ENCODE assay signal across 17 cellular contexts in genomic region chrX:7144126-7144525, GRCh38. TPM values are rescaled to one million over a fixed set of nuclear protein-coding genes. Genes with fewer than 3 reads are reported as not detected.
DNase-seq lines count a peak whose midpoint lies in the region; ATAC-seq, FAIRE-seq and TF ChIP-seq lines count a peak whose summit lies in the region.
"Had no signal": no experiment of that assay in that cellular context is flagged by ENCODE, and none has a peak within 500 bp of the region (broad histone marks: within the 10 kb centered on the region; RNA-seq: fewer than 3 reads in every experiment).

No MANE protein-coding gene starts in this region.

- H3K4me3 Mint-ChIP-seq in Calu3 (ENCODE audit: low read depth, unreplicated experiment) = peak overlapping the region; percentile 32
- H3K4me3 Mint-ChIP-seq: B cell, T-cell had no signal

- ATAC-seq in PC-3 = no peak
- peak in 1 of 2 donors; percentile 2 for ATAC-seq in lower lobe of right lung
- ATAC-seq in gastroesophageal sphincter = no peak
- ATAC-seq in pancreas = no peak
- ATAC-seq: T-cell had no signal

- WGBS in gastroesophageal sphincter (ENCODE audit: low coverage in 1 of 2), 2 donors = 79 to 88% methylated on average over 4 to 6 of the region's 6 CpGs
- WGBS in pancreas, 2 donors = 70 to 77% methylated on average over 6 of the region's 6 CpGs

- H4K20me1 ChIP-seq in PC-3 (ENCODE audit: low read length) = no peaks in the 10 kb centered on the region

- peak overlapping the region; percentile 42 for H3K4me2 ChIP-seq in PC-3 (ENCODE audit: low read length)

- H3F3A ChIP-seq in PC-3 (ENCODE audit: low read length, unreplicated experiment) = no peaks in the 10 kb centered on the region

- intact Hi-C loops in Calu3 (cut with micrococcal nuclease; ENCODE audit: unreplicated experiment) = no loop called here
- intact Hi-C loops in PC-3 (cut with micrococcal nuclease) = loop anchor here (2.0 kb wide), 1 partner anchor 15 kb away; no protein-coding TSS in a partner anchor
- intact Hi-C loops in lower lobe of right lung (cut with DNase I) = no loop called here
- intact Hi-C loops in pancreas (cut with DNase I) = no loop called here

- H3K27ac ChIP-seq in PC-3 (ENCODE audit: low read length) (peak overlapping the region; percentile 80; the same call in 1 of the 2 replicates), lower lobe of right lung (peak overlapping the region; percentile 36), gastroesophageal sphincter (no peak overlapping the region), pancreas (peak overlapping the region in 2 of 4 donors; percentile 92 to 93)

- H3K4me1 ChIP-seq in PC-3 (ENCODE audit: insufficient read depth, low read length) (peaks cover 42% of the 10 kb centered on the region), lower lobe of right lung (peaks cover 11% of the 10 kb centered on the region), gastroesophageal sphincter (peaks cover 0 to 6% (median 4%) of the 10 kb centered on the region in 3 donors), pancreas (peaks cover 0 to 22% (median 9%) of the 10 kb centered on the region in 3 donors)

- H3K36me3 Mint-ChIP-seq in Calu3 (ENCODE audit: insufficient read depth, unreplicated experiment) = peaks cover 19% of the 10 kb centered on the region
- H3K36me3 Mint-ChIP-seq: T-cell had no signal

- BruUV-seq in Calu3 (replicated peaks; lab: Mats Ljungman, UMichigan) (no TSS peak), PC-3 (replicated peaks; lab: Mats Ljungman, UMichigan) (no TSS peak)

- H3K9me3 ChIP-seq in PC-3 (ENCODE audit: low read length) (no peaks in the 10 kb centered on the region), lower lobe of right lung (no peaks in the 10 kb centered on the region), gastroesophageal sphincter (no peaks in the 10 kb centered on the region), pancreas (no peaks in the 10 kb centered on the region)

- POLR2A ChIA-PET in PC-3 (lab: Charles Lee; ENCODE audit: unreplicated experiment) = no interaction called here

- H3K79me2 ChIP-seq in PC-3 (ENCODE audit: low read length) = peaks cover 82% of the 10 kb centered on the region

- no peak overlapping the region for H3K9ac ChIP-seq in PC-3 (ENCODE audit: low read length)

- TF ChIP-seq EP300 in gastroesophageal sphincter (IDR thresholded peaks at IDR 0.05) = no peak

- no peaks in the 10 kb centered on the region for H3K27me3 Mint-ChIP-seq in Calu3 (ENCODE audit: unreplicated experiment)
- H3K27me3 Mint-ChIP-seq: B cell, T-cell had no signal

- peak overlapping the region; percentile 30 for H3K27ac Mint-ChIP-seq in Calu3 (ENCODE audit: unreplicated experiment)
- H3K27ac Mint-ChIP-seq: B cell had no signal

- H3K9me2 ChIP-seq in PC-3 (replicated peaks; ENCODE audit: low read length) = no peaks in the 10 kb centered on the region

- no peak for FAIRE-seq in pancreas (lab: Jason Lieb, UNC)

- H3K27me3 ChIP-seq in PC-3 (ENCODE audit: low read length) (no peaks in the 10 kb centered on the region), lower lobe of right lung (ENCODE audit: low read depth) (no peaks in the 10 kb centered on the region), gastroesophageal sphincter (no peaks in the 10 kb centered on the region), pancreas (no peaks in the 10 kb centered on the region)

- H3K4me1 Mint-ChIP-seq in Calu3 (ENCODE audit: low read depth, unreplicated experiment) = peaks cover 24% of the 10 kb centered on the region

- TF ChIP-seq CTCF in Calu3 (IDR thresholded peaks at IDR 0.05; ENCODE audit: unreplicated experiment) = no peak
- no peak for TF ChIP-seq CTCF in PC-3 (conservative IDR thresholded peaks at IDR 0.05; ENCODE audit: low read depth, low read length)
- no peak for TF ChIP-seq CTCF in lower lobe of right lung (IDR thresholded peaks at IDR 0.05)
- TF ChIP-seq CTCF in gastroesophageal sphincter (IDR thresholded peaks at IDR 0.05) = no peak
- TF ChIP-seq CTCF in pancreas (IDR thresholded peaks at IDR 0.05) = no peak

- H3K9me3 Mint-ChIP-seq in Calu3 (ENCODE audit: low read depth, unreplicated experiment) = no peaks in the 10 kb centered on the region
- H3K9me3 Mint-ChIP-seq: T-cell had no signal

- in situ Hi-C loops in ACHN (cut with HindIII; ENCODE audit: low pct_ligation_motif_present, low pct_unique_long_range_greater_than_20kb, low sequenced_read_pairs) = no loop called here

- no peak overlapping the region for H3K4me3 ChIP-seq in PC-3 (ENCODE audit: low read length)
- no peak overlapping the region for H3K4me3 ChIP-seq in lower lobe of right lung
- no peak overlapping the region for H3K4me3 ChIP-seq in gastroesophageal sphincter
- H3K4me3 ChIP-seq in pancreas = no peak overlapping the region

- H2AFZ ChIP-seq in PC-3 (ENCODE audit: low read length) = no peak overlapping the region

- no peaks in the 10 kb centered on the region; the same call in 1 of the 2 replicates for H3K36me3 ChIP-seq in PC-3 (ENCODE audit: low read depth, low read length)
- no peaks in the 10 kb centered on the region for H3K36me3 ChIP-seq in lower lobe of right lung
- H3K36me3 ChIP-seq in gastroesophageal sphincter = no peaks in the 10 kb centered on the region
- no peaks in the 10 kb centered on the region for H3K36me3 ChIP-seq in pancreas

- DNase-seq in ACHN = peak; percentile 20
- DNase-seq in Calu3 = no peak
- DNase-seq in PC-3 = no peak
- DNase-seq in lower lobe of right lung = no peak
- no peak for DNase-seq in activated CD4-positive, alpha-beta T cell treated with anti-CD3 and anti-CD28 coated beads for 1 hour
- DNase-seq in activated T-cell treated with anti-CD3 and anti-CD28 coated beads, Interleukin-2, amount 50 U/mL, for 1 hour = no peak
- DNase-seq in pancreas = no peak
- DNase-seq: CD8-positive, alpha-beta memory T cell; DMS 273 treated with DMSO at 0.1 percent for 48 hours; EL; HCEC 1CT; NCI-H1417; NCI-H2029; NCI-H510A; T-cell had no signal

- CTCF ChIA-PET in Calu3 (lab: Charles Lee) = no interaction called here
- CTCF ChIA-PET in PC-3 (lab: Charles Lee) = no interaction called here

- no peak for TF ChIP-seq POLR2A in gastroesophageal sphincter (IDR thresholded peaks at IDR 0.05)

RNA-seq across cellular contexts. Expression of gene STS, which starts 3.4 kb away (rescaled TPM):
- total RNA-seq in Calu3 (2022) = 11.4 and 14.1 TPM in 2 replicates
- 3.1 and 3.3 TPM in 2 replicates for total RNA-seq in PC-3 (2014; rRNA removed)
- total RNA-seq in lower lobe of right lung = 9.7 TPM
- total RNA-seq in gastroesophageal sphincter = 1 to 10 TPM; 4.0 to 9.3 (median 5.7) TPM
- total RNA-seq in pancreas = 1 to 10 TPM; 1.5 to 8.7 (median 3.3) TPM
- polyA plus RNA-seq in pancreas = 1 to 10 TPM; 1.1 to 1.6 TPM

RNA-seq across cellular contexts. Expression of gene PUDP, which starts 3.8 kb away (rescaled TPM):
- total RNA-seq in Calu3 (2022) (30.6 and 36.6 TPM in 2 replicates), PC-3 (2014; rRNA removed) (7.6 and 7.8 TPM in 2 replicates), lower lobe of right lung (19.8 TPM), gastroesophageal sphincter (10 to 100 TPM in 1 of 4 donors, 1 to 10 TPM in 3; 4.8 to 10.5 (median 8.1) TPM), pancreas (10 to 100 TPM in 2 of 6 donors, 1 to 10 TPM in 4; 4.7 to 20.2 (median 8.7) TPM)
- 1 to 10 TPM; 3.3 to 8.8 TPM for polyA plus RNA-seq in pancreas

Comparison
In these comparisons a context has a peak if more than half of its experiments do, and no peak if none do; other contexts are left out.
1. H3K27ac ChIP-seq: peak in PC-3 (single experiment) and lower lobe of right lung (single experiment); none in gastroesophageal sphincter (0 of 4).